ENCODE assay signal across 8 cellular contexts in the genomic region with DNA sequence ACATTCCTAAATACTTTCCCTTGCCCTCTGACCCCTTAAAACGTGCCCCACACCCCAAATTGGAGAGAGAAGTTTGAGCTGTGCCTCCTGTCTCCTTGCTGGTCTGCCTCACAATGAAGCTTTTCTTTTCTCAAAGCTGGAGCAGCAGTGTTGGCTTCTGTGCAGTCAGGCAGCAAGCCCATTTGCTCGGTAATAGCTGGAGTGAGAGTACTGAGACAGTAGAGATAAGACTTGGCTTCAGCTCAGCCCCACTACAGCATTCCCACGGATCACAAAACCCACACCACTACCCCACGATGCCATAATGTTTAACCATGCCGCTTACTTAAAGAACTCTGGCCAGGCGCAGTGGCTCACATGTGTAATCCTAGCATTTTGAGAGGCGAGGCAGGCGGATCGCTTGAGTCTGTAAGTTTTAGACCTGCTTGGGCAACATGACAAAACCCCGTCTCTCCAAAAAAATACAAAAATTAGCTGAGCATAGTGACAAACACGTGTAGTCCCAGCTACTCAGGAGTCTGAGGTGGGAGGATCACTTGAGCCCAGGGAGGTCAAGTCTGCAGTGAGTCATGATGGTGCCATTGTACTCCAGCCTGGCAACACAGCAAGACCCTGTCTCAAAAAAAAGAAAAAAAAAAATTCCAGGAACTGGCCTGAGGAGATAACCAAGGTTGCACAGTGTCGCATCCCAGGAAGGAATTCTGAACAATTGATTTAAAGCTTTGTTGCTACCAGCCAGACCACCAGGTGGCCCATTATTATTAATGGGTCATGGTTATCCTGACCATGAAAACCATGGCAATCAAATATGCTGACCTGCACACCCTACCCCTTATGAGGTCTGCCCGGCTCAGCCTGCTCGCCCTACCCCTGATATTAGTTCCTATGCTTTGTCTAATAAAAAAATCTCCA.
A peak's percentile ranks its signal among the peaks of the same experiment; 100 is the strongest.
DNase-seq lines count a peak whose midpoint lies in the region; ATAC-seq and TF ChIP-seq lines count a peak whose summit lies in the region.

No MANE protein-coding gene starts in this region.

- in situ Hi-C loops in transverse colon (cut with MboI; ENCODE audit: low pct_ligation_motif_present in 1 of 4, low pct_unique_long_range_greater_than_20kb in 1 of 4, low sequenced_read_pairs in 3 of 4) = loop anchor here in 3 of 4 donors (5.0 to 10.0 kb wide), 2 partner anchors 98 to 106 kb away; partner anchors contain the start of gene NEURL3 (in 2 of the 3)

- peaks cover 20 to 63% (median 49%) of the 10 kb centered on the region in 4 donors for H3K4me1 Mint-ChIP-seq in naive thymus-derived CD8-positive, alpha-beta T cell
- peaks cover 4 to 10% of the 10 kb centered on the region in 2 donors for H3K4me1 Mint-ChIP-seq in stimulated activated naive B cell treated with anti-CD40 and anti-IgM and Interleukin-4, amounts not matched to agents 10 μg/mL and 1 μg/mL and 100 μg/mL, for 72 hours

- 52 to 61% methylated on average over 5 to 14 of the region's 14 CpGs for WGBS in transverse colon (ENCODE audit: low coverage in 1 of 2), 2 donors

- intact Hi-C loops in transverse colon (cut with DNase I; ENCODE audit: low total_unique reads) = loop anchor here (5.0 kb wide), 1 partner anchor 98 kb away; the partner anchor contains the start of gene NEURL3

- H3K27me3 ChIP-seq in MG63 (no peaks in the 10 kb centered on the region), transverse colon (no peaks in the 10 kb centered on the region)

- ATAC-seq in naive thymus-derived CD8-positive, alpha-beta T cell = no peak
- no peak for ATAC-seq in stimulated activated naive B cell treated with anti-CD40 and anti-IgM and Interleukin-4, amounts not matched to agents 10 μg/mL and 1 μg/mL and 100 μg/mL, for 72 hours (replicated peaks)

- no peaks in the 10 kb centered on the region for H3K27me3 Mint-ChIP-seq in naive thymus-derived CD8-positive, alpha-beta T cell
- H3K27me3 Mint-ChIP-seq in stimulated activated naive B cell treated with anti-CD40 and anti-IgM and Interleukin-4, amounts not matched to agents 10 μg/mL and 1 μg/mL and 100 μg/mL, for 72 hours = no peaks in the 10 kb centered on the region

- no peak for TF ChIP-seq POLR2A in transverse colon (IDR thresholded peaks at IDR 0.05)

- POLR2A ChIA-PET in naive thymus-derived CD8-positive, alpha-beta T cell (lab: Charles Lee) = interaction anchor here (0.7 to 2.8 kb wide), 5 partner anchors 88 to 146 kb away, joined by 3 to 11 read pairs (median 7); no protein-coding TSS in a partner anchor

- H3K27ac ChIP-seq in coronary artery (peak overlapping the region; percentile 56 to 66), transverse colon (no peak overlapping the region)

- H3K9me3 Mint-ChIP-seq in naive thymus-derived CD8-positive, alpha-beta T cell = no peaks in the 10 kb centered on the region
- H3K9me3 Mint-ChIP-seq in stimulated activated naive B cell treated with anti-CD40 and anti-IgM and Interleukin-4, amounts not matched to agents 10 μg/mL and 1 μg/mL and 100 μg/mL, for 72 hours = no peaks in the 10 kb centered on the region

- TF ChIP-seq CTCF in coronary artery (IDR thresholded peaks at IDR 0.05) = no peak
- no peak for TF ChIP-seq CTCF in transverse colon (IDR thresholded peaks at IDR 0.05)

- H3K9me3 ChIP-seq in MG63 (no peaks in the 10 kb centered on the region), transverse colon (no peaks in the 10 kb centered on the region)

- DNase-seq in C1 segment of cervical spinal cord (lab: John Stamatoyannopoulos, UW) (peak in 12 of 14 donors; percentile 37 to 75 (median 64)), MG63 (peak; percentile 53), coronary artery (ENCODE audit: low spot score) (no peak), cortex of kidney (lab: John Stamatoyannopoulos, UW) (no peak), NCI-H128 (lab: John Stamatoyannopoulos, UW; ENCODE audit: unreplicated experiment) (no peak), transverse colon (no peak)
- DNase-seq in naive thymus-derived CD8-positive, alpha-beta T cell = no peak
- DNase-seq in stimulated activated naive B cell treated with anti-CD40 and anti-IgM and Interleukin-4, amounts not matched to agents 10 μg/mL and 1 μg/mL and 100 μg/mL, for 72 hours = no peak

- TF ChIP-seq EP300 in transverse colon (IDR thresholded peaks at IDR 0.05; ENCODE audit: low read depth) = no peak

- H3K36me3 ChIP-seq in MG63 (no peaks in the 10 kb centered on the region), transverse colon (no peaks in the 10 kb centered on the region)

- H3K4me3 ChIP-seq in MG63 (no peak overlapping the region), coronary artery (peak overlapping the region; percentile 21), transverse colon (no peak overlapping the region)

- peak overlapping the region in 7 of 10 donors; percentile 26 to 74 (median 44) for H3K4me3 Mint-ChIP-seq in naive thymus-derived CD8-positive, alpha-beta T cell
- H3K4me3 Mint-ChIP-seq in stimulated activated naive B cell treated with anti-CD40 and anti-IgM and Interleukin-4, amounts not matched to agents 10 μg/mL and 1 μg/mL and 100 μg/mL, for 72 hours = no peak overlapping the region

- peaks cover 0 to 22% (median 8%) of the 10 kb centered on the region in 4 donors for H3K4me1 ChIP-seq in transverse colon

- no peaks in the 10 kb centered on the region for H3K36me3 Mint-ChIP-seq in naive thymus-derived CD8-positive, alpha-beta T cell
- H3K36me3 Mint-ChIP-seq in stimulated activated naive B cell treated with anti-CD40 and anti-IgM and Interleukin-4, amounts not matched to agents 10 μg/mL and 1 μg/mL and 100 μg/mL, for 72 hours = no peaks in the 10 kb centered on the region

- peak overlapping the region; percentile 92 to 99 (median 98) for H3K27ac Mint-ChIP-seq in naive thymus-derived CD8-positive, alpha-beta T cell
- H3K27ac Mint-ChIP-seq in stimulated activated naive B cell treated with anti-CD40 and anti-IgM and Interleukin-4, amounts not matched to agents 10 μg/mL and 1 μg/mL and 100 μg/mL, for 72 hours = no peak overlapping the region

Comparison
In these comparisons a context has a peak if more than half of its experiments do, and no peak if none do; other contexts are left out.
1. DNase-seq: peak in C1 segment of cervical spinal cord (12 of 14) and MG63 (single experiment); none in coronary artery (single experiment), naive thymus-derived CD8-positive, alpha-beta T cell (0 of 10), stimulated activated naive B cell treated with anti-CD40 and anti-IgM and Interleukin-4, amounts not matched to agents 10 μg/mL and 1 μg/mL and 100 μg/mL, for 72 hours (single experiment), cortex of kidney (single experiment), NCI-H128 (single experiment) and transverse colon (single experiment).
2. H3K27ac ChIP-seq: peak in coronary artery (2 of 2); none in transverse colon (0 of 4).
3. H3K4me3 Mint-ChIP-seq: peak in naive thymus-derived CD8-positive, alpha-beta T cell (7 of 10); none in stimulated activated naive B cell treated with anti-CD40 and anti-IgM and Interleukin-4, amounts not matched to agents 10 μg/mL and 1 μg/mL and 100 μg/mL, for 72 hours (0 of 2).